Comparison of ENCODE assay signal across 8 cellular contexts in genomic region chr7:80699030-80699638, GRCh38.
DNase-seq lines count a peak whose midpoint lies in the region; ATAC-seq and TF ChIP-seq lines count a peak whose summit lies in the region.

No MANE protein-coding gene starts in this region.

- H3K9me2 ChIP-seq in GM23338 (ENCODE audit: insufficient read depth) = no peaks in the 10 kb centered on the region

- peak; percentile 71 to 82 for TF ChIP-seq CTCF in GM23338 (conservative IDR thresholded peaks at IDR 0.05; ENCODE audit: low read depth in 2 of 2)
- TF ChIP-seq CTCF in foreskin keratinocyte (conservative IDR thresholded peaks at IDR 0.05) = peak; percentile 84

- H3K4me1 Mint-ChIP-seq in GM23338 = no peaks in the 10 kb centered on the region
- no peaks in the 10 kb centered on the region for H3K4me1 Mint-ChIP-seq in activated T-helper 1 cell treated with anti-CD3 and anti-CD28 coated beads, Interleukin-12 subunit alpha, Interleukin-12 subunit beta, Interleukin-2, Interleukin-4 antibody, amounts not matched to agents 30 ng/mL and 10 ng/mL and 1 ng/mL, durations not matched to agents 14 hours and 24 hours and 36 hours (ENCODE audit: low read depth)

- H3K9me3 Mint-ChIP-seq in GM23338 = peaks cover 2% of the 10 kb centered on the region
- no peaks in the 10 kb centered on the region for H3K9me3 Mint-ChIP-seq in activated T-helper 1 cell treated with anti-CD3 and anti-CD28 coated beads, Interleukin-12 subunit alpha, Interleukin-12 subunit beta, Interleukin-2, Interleukin-4 antibody, amounts not matched to agents 30 ng/mL and 10 ng/mL and 1 ng/mL, durations not matched to agents 14 hours and 24 hours and 36 hours

- no peak overlapping the region for H3K27ac Mint-ChIP-seq in GM23338
- H3K27ac Mint-ChIP-seq in activated T-helper 1 cell treated with anti-CD3 and anti-CD28 coated beads, Interleukin-12 subunit alpha, Interleukin-12 subunit beta, Interleukin-2, Interleukin-4 antibody, amounts not matched to agents 30 ng/mL and 10 ng/mL and 1 ng/mL, durations not matched to agents 14 hours and 24 hours and 36 hours = no peak overlapping the region

- DNase-seq in GM03348 (ENCODE audit: low spot score) (peak; percentile 33), GM23338 (ENCODE audit: low spot score) (peak; percentile 77), MV-4-11 (lab: John Stamatoyannopoulos, UW) (peak; percentile 36), SJSA1 (ENCODE audit: low read depth in 1 of 2, low spot score in 2 of 2) (peak in 1 of 2 experiments; percentile 63), foreskin keratinocyte (peak in 1 of 2 donors; percentile 34), putamen (ENCODE audit: low spot score) (peak; percentile 42)
- DNase-seq in stimulated activated CD4-positive, alpha-beta T cell treated with anti-CD3 and anti-CD28 coated beads, Interleukin-2, amount 100 ng/mL, for 24 hours = no peak
- DNase-seq in activated T-helper 1 cell treated with anti-CD3 and anti-CD28 coated beads, Interleukin-12 subunit alpha, Interleukin-12 subunit beta, Interleukin-2, Interleukin-4 antibody, amounts not matched to agents 30 ng/mL and 10 ng/mL and 1 ng/mL, durations not matched to agents 14 hours and 24 hours and 36 hours (ENCODE audit: low spot score) = no peak

- H3K36me3 Mint-ChIP-seq in GM23338 (ENCODE audit: low read depth) = no peaks in the 10 kb centered on the region
- H3K36me3 Mint-ChIP-seq in activated T-helper 1 cell treated with anti-CD3 and anti-CD28 coated beads, Interleukin-12 subunit alpha, Interleukin-12 subunit beta, Interleukin-2, Interleukin-4 antibody, amounts not matched to agents 30 ng/mL and 10 ng/mL and 1 ng/mL, durations not matched to agents 14 hours and 24 hours and 36 hours (ENCODE audit: low read depth) = no peaks in the 10 kb centered on the region

- H3K4me3 Mint-ChIP-seq in GM23338 = no peak overlapping the region
- no peak overlapping the region for H3K4me3 Mint-ChIP-seq in activated T-helper 1 cell treated with anti-CD3 and anti-CD28 coated beads, Interleukin-12 subunit alpha, Interleukin-12 subunit beta, Interleukin-2, Interleukin-4 antibody, amounts not matched to agents 30 ng/mL and 10 ng/mL and 1 ng/mL, durations not matched to agents 14 hours and 24 hours and 36 hours

- H3K79me2 ChIP-seq in GM23338 (replicated peaks; ENCODE audit: insufficient read depth) = no peaks in the 10 kb centered on the region

- intact Hi-C loops in activated T-helper 1 cell treated with anti-CD3 and anti-CD28 coated beads, Interleukin-12 subunit alpha, Interleukin-12 subunit beta, Interleukin-2, Interleukin-4 antibody, amounts not matched to agents 30 ng/mL and 10 ng/mL and 1 ng/mL, durations not matched to agents 14 hours and 24 hours and 36 hours (cut with micrococcal nuclease) = no loop called here

- H3K4me3 ChIP-seq in GM23338 (no peak overlapping the region), SJSA1 (no peak overlapping the region)

- H3K4me2 ChIP-seq in GM23338 = no peak overlapping the region

- H3K27me3 ChIP-seq in GM23338 (ENCODE audit: insufficient read depth) = no peaks in the 10 kb centered on the region
- H3K27me3 ChIP-seq in SJSA1 (replicated peaks) = no peaks in the 10 kb centered on the region
- no peaks in the 10 kb centered on the region for H3K27me3 ChIP-seq in foreskin keratinocyte

- H3K27ac ChIP-seq in GM23338 (ENCODE audit: low read depth) = no peak overlapping the region
- peak overlapping the region; percentile 57 for H3K27ac ChIP-seq in SJSA1
- H3K27ac ChIP-seq in foreskin keratinocyte = no peak overlapping the region

- H4K20me1 ChIP-seq in GM23338 (replicated peaks; ENCODE audit: insufficient read depth) = no peaks in the 10 kb centered on the region

- no peaks in the 10 kb centered on the region for H3K9me3 ChIP-seq in SJSA1 (replicated peaks)

- H3K4me1 ChIP-seq in GM23338 (ENCODE audit: insufficient read depth) (no peaks in the 10 kb centered on the region), SJSA1 (replicated peaks) (peaks cover 19% of the 10 kb centered on the region), foreskin keratinocyte (no peaks in the 10 kb centered on the region)

- H3F3A ChIP-seq in GM23338 (replicated peaks; ENCODE audit: low read depth) = no peaks in the 10 kb centered on the region

- H3K27me3 Mint-ChIP-seq in GM23338 (ENCODE audit: insufficient read depth, low read depth, poor library complexity) = peaks cover 3% of the 10 kb centered on the region
- peaks cover 2% of the 10 kb centered on the region for H3K27me3 Mint-ChIP-seq in activated T-helper 1 cell treated with anti-CD3 and anti-CD28 coated beads, Interleukin-12 subunit alpha, Interleukin-12 subunit beta, Interleukin-2, Interleukin-4 antibody, amounts not matched to agents 30 ng/mL and 10 ng/mL and 1 ng/mL, durations not matched to agents 14 hours and 24 hours and 36 hours (ENCODE audit: insufficient read depth)

- peak; percentile 61 for ATAC-seq in GM23338
- peak; percentile 59 for ATAC-seq in foreskin keratinocyte

- H3K36me3 ChIP-seq in GM23338 (ENCODE audit: insufficient read depth) (no peaks in the 10 kb centered on the region), SJSA1 (no peaks in the 10 kb centered on the region)

- no peak overlapping the region for H2AFZ ChIP-seq in GM23338

TF ChIP-seq in GM23338, 12 proteins besides CTCF, POLR2A, EP300 and RAD21 (continues in another document):
- no peak for TF ChIP-seq REST (IDR thresholded peaks at IDR 0.05; ENCODE audit: unreplicated experiment)
- TF ChIP-seq ZNF114 (CRISPR knock-in tag; IDR thresholded peaks at IDR 0.05) = no peak
- TF ChIP-seq, protein P1, sequence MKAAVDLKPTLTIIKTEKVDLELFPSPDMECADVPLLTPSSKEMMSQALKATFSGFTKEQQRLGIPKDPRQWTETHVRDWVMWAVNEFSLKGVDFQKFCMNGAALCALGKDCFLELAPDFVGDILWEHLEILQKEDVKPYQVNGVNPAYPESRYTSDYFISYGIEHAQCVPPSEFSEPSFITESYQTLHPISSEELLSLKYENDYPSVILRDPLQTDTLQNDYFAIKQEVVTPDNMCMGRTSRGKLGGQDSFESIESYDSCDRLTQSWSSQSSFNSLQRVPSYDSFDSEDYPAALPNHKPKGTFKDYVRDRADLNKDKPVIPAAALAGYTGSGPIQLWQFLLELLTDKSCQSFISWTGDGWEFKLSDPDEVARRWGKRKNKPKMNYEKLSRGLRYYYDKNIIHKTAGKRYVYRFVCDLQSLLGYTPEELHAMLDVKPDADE (IDR thresholded peaks at IDR 0.05) = no peak
- TF ChIP-seq EZH2phosphoT487 (IDR thresholded peaks at IDR 0.05; ENCODE audit: unreplicated experiment) = no peak
- no peak for TF ChIP-seq NANOG (IDR thresholded peaks at IDR 0.05; ENCODE audit: borderline replicate concordance)
- TF ChIP-seq EZH2 (IDR thresholded peaks at IDR 0.05; ENCODE audit: low read depth, unreplicated experiment) = no peak
- no peak for TF ChIP-seq JUNB (IDR thresholded peaks at IDR 0.05; ENCODE audit: unreplicated experiment)
- no peak for TF ChIP-seq CREB1 (CRISPR knock-in tag; IDR thresholded peaks at IDR 0.05; ENCODE audit: low read depth)
- TF ChIP-seq ZNF331 (CRISPR knock-in tag; IDR thresholded peaks at IDR 0.05; ENCODE audit: low read depth) = no peak

Comparison
In these comparisons a context has a peak if more than half of its experiments do, and no peak if none do; other contexts are left out.
1. DNase-seq: peak in GM03348 (single experiment), GM23338 (single experiment), MV-4-11 (single experiment) and putamen (single experiment); none in stimulated activated CD4-positive, alpha-beta T cell treated with anti-CD3 and anti-CD28 coated beads, Interleukin-2, amount 100 ng/mL, for 24 hours (0 of 2) and activated T-helper 1 cell treated with anti-CD3 and anti-CD28 coated beads, Interleukin-12 subunit alpha, Interleukin-12 subunit beta, Interleukin-2, Interleukin-4 antibody, amounts not matched to agents 30 ng/mL and 10 ng/mL and 1 ng/mL, durations not matched to agents 14 hours and 24 hours and 36 hours (single experiment).